Comparison of ENCODE assay signal across 19 cellular contexts in the genomic region with DNA sequence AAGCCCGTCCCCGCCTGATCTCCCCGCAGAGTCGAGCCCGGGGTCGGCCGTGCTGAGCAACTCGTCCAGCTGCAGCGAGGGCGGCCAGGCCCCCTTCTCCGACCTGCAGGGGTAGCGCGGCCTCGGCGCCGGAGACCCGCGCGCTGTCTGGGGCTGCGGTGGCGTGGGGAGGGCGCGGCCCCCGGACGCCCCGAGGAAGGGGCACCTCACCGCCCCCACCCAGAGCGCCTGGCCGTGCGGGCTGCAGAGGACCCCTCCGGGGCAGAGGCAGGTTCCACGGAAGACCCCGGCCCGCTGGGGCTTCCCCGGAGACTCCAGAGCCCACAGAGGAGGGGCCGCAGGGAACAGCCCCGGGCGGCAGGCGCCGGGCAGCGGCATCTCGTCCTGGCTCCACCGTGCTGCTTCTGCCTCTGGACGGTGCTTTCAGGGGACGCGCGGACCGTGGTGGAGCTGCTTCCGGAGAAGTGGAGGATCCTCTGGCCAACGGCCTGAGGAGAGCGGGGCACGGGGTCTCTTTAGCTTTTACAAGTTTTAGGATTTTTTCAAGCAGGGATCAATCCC. TPM values are rescaled to one million over a fixed set of nuclear protein-coding genes. Genes with fewer than 3 reads are reported as not detected.
DNase-seq lines count a peak whose midpoint lies in the region; ATAC-seq and TF ChIP-seq lines count a peak whose summit lies in the region.
"Had no signal": no experiment of that assay in that cellular context is flagged by ENCODE, and none has a peak within 500 bp of the region (broad histone marks: within the 10 kb centered on the region; RNA-seq: fewer than 3 reads in every experiment).

No MANE protein-coding gene starts in this region.

- no peak for TF ChIP-seq EP300 in transverse colon (IDR thresholded peaks at IDR 0.05; ENCODE audit: low read depth)

- intact Hi-C loops in left ventricle myocardium superior (cut with micrococcal nuclease): no loop called here
- intact Hi-C loops in left cardiac atrium (cut with DNase I): no loop called here
- intact Hi-C loops in transverse colon (cut with DNase I; ENCODE audit: low total_unique reads): no loop called here

- H3K4me1 ChIP-seq in transverse colon: no peaks in the 10 kb centered on the region
- H3K4me1 ChIP-seq: BLaER1 treated with 17β-estradiol and CSF1 and Interleukin-3, amounts not matched to agents 10 nM and 100 nM had no signal

- 93% methylated on average over 49 of the region's 52 CpGs; no CpG with 5 or more reads in 1 of the 2 donors for WGBS in transverse colon (ENCODE audit: low coverage in 1 of 2), 2 donors

- TF ChIP-seq POLR2A in transverse colon (IDR thresholded peaks at IDR 0.05): no peak

- no peak overlapping the region for H3K4me3 Mint-ChIP-seq in stimulated activated memory B cell treated with anti-CD40 and anti-IgM and Interleukin-4, amounts not matched to agents 10 μg/mL and 1 μg/mL and 100 μg/mL, for 72 hours
- H3K4me3 Mint-ChIP-seq: B cell; CD4-positive, CD25-positive, alpha-beta regulatory T cell; CD8-positive, alpha-beta memory T cell; H9 had no signal

- peak; percentile 22 for DNase-seq in left ventricle myocardium superior
- DNase-seq in left cardiac atrium: no peak
- peak; percentile 73 for DNase-seq in H7
- DNase-seq in transverse colon: no peak
- no peak for DNase-seq in stimulated activated CD8-positive, alpha-beta memory T cell treated with anti-CD3 and anti-CD28 coated beads, Interleukin-4, amount 100 ng/mL, for 48 hours
- DNase-seq: CD4-positive, CD25-positive, alpha-beta regulatory T cell; CD8-positive, alpha-beta memory T cell; COR-L47; DMS 273 treated with DMSO at 0.1 percent for 48 hours; DMS53; DND-41; EL; GOT3; H9; IMR-90 had no signal

- H3K9me3 Mint-ChIP-seq in stimulated activated memory B cell treated with anti-CD40 and anti-IgM and Interleukin-4, amounts not matched to agents 10 μg/mL and 1 μg/mL and 100 μg/mL, for 72 hours: no peaks in the 10 kb centered on the region
- H3K9me3 Mint-ChIP-seq: CD8-positive, alpha-beta memory T cell; H9 had no signal

- H3K27ac ChIP-seq in transverse colon: no peak overlapping the region
- H3K27ac ChIP-seq: BLaER1 treated with 17β-estradiol and CSF1 and Interleukin-3, amounts not matched to agents 10 nM and 100 nM had no signal

- H3K9me3 ChIP-seq in transverse colon: no peaks in the 10 kb centered on the region
- H3K9me3 ChIP-seq: BLaER1 treated with 17β-estradiol and CSF1 and Interleukin-3, amounts not matched to agents 10 nM and 100 nM had no signal

- no peak overlapping the region for H3K27ac Mint-ChIP-seq in stimulated activated memory B cell treated with anti-CD40 and anti-IgM and Interleukin-4, amounts not matched to agents 10 μg/mL and 1 μg/mL and 100 μg/mL, for 72 hours
- H3K27ac Mint-ChIP-seq: B cell; CD4-positive, CD25-positive, alpha-beta regulatory T cell had no signal

- no peak for TF ChIP-seq CTCF in transverse colon (IDR thresholded peaks at IDR 0.05)

- no peaks in the 10 kb centered on the region for H3K36me3 Mint-ChIP-seq in stimulated activated memory B cell treated with anti-CD40 and anti-IgM and Interleukin-4, amounts not matched to agents 10 μg/mL and 1 μg/mL and 100 μg/mL, for 72 hours

- in situ Hi-C loops in transverse colon (cut with MboI; ENCODE audit: low pct_ligation_motif_present in 1 of 4, low pct_unique_long_range_greater_than_20kb in 1 of 4, low sequenced_read_pairs in 3 of 4): no loop called here

- no peaks in the 10 kb centered on the region for H3K27me3 ChIP-seq in H7 (ENCODE audit: control insufficient read depth, insufficient read depth, low read length)
- no peaks in the 10 kb centered on the region for H3K27me3 ChIP-seq in transverse colon

- no peaks in the 10 kb centered on the region for H3K4me1 Mint-ChIP-seq in stimulated activated memory B cell treated with anti-CD40 and anti-IgM and Interleukin-4, amounts not matched to agents 10 μg/mL and 1 μg/mL and 100 μg/mL, for 72 hours
- H3K4me1 Mint-ChIP-seq: B cell; CD4-positive, CD25-positive, alpha-beta regulatory T cell; CD8-positive, alpha-beta memory T cell had no signal

- ATAC-seq in left ventricle myocardium superior: peak; percentile 11
- ATAC-seq in left cardiac atrium: no peak
- ATAC-seq in stimulated activated memory B cell treated with anti-CD40 and anti-IgM and Interleukin-4, amounts not matched to agents 10 μg/mL and 1 μg/mL and 100 μg/mL, for 72 hours: peak; percentile 69

- no peak overlapping the region for H3K4me3 ChIP-seq in H7 (ENCODE audit: insufficient read depth, low read depth, low read length)
- H3K4me3 ChIP-seq in transverse colon: no peak overlapping the region
- H3K4me3 ChIP-seq: BLaER1 treated with 17β-estradiol and CSF1 and Interleukin-3, amounts not matched to agents 10 nM and 100 nM had no signal

- no peaks in the 10 kb centered on the region for H3K36me3 ChIP-seq in H7 (replicated peaks; ENCODE audit: control insufficient read depth, insufficient read depth, low read length)
- H3K36me3 ChIP-seq in transverse colon: no peaks in the 10 kb centered on the region
- H3K36me3 ChIP-seq: BLaER1 treated with 17β-estradiol and CSF1 and Interleukin-3, amounts not matched to agents 10 nM and 100 nM had no signal

- H3K27me3 Mint-ChIP-seq in stimulated activated memory B cell treated with anti-CD40 and anti-IgM and Interleukin-4, amounts not matched to agents 10 μg/mL and 1 μg/mL and 100 μg/mL, for 72 hours: peaks cover 18% of the 10 kb centered on the region
- H3K27me3 Mint-ChIP-seq: B cell; CD4-positive, CD25-positive, alpha-beta regulatory T cell; CD8-positive, alpha-beta memory T cell had no signal

RNA-seq across cellular contexts. Expression of gene F7, which starts 8.8 kb away (rescaled TPM):
- total RNA-seq in left ventricle myocardium superior: not detected
- total RNA-seq in left cardiac atrium: under 1 TPM; 0.16 to 0.29 TPM
- total RNA-seq in H7 (2014; rRNA removed; shearing (Covaris generic)): 0.28 and 1.5 TPM in 2 replicates
- total RNA-seq in transverse colon: not detected
- total RNA-seq: A172; B cell; CD4-positive, CD25-positive, alpha-beta regulatory T cell had no signal

RNA-seq across cellular contexts. Expression of gene F10, which starts 25.8 kb away (rescaled TPM):
- total RNA-seq in left ventricle myocardium superior: 7.1 TPM
- 10 to 100 TPM; 17.5 to 19.6 TPM for total RNA-seq in left cardiac atrium
- total RNA-seq in H7 (2014; rRNA removed; shearing (Covaris generic)): 1.3 and 2.1 TPM in 2 replicates
- total RNA-seq in transverse colon: 1 to 10 TPM in 3 of 4 donors, under 1 TPM in 1; 0.60 to 4.6 (median 3.4) TPM
- total RNA-seq: B cell; CD4-positive, CD25-positive, alpha-beta regulatory T cell; CD8-positive, alpha-beta memory T cell had no signal

Comparison
In these comparisons a context has a peak if more than half of its experiments do, and no peak if none do; other contexts are left out.
1. ATAC-seq: peak in left ventricle myocardium superior (single experiment) and stimulated activated memory B cell treated with anti-CD40 and anti-IgM and Interleukin-4, amounts not matched to agents 10 μg/mL and 1 μg/mL and 100 μg/mL, for 72 hours (single experiment); none in left cardiac atrium (0 of 2).
2. DNase-seq: peak in left ventricle myocardium superior (single experiment) and H7 (single experiment); none in left cardiac atrium (single experiment), transverse colon (single experiment) and stimulated activated CD8-positive, alpha-beta memory T cell treated with anti-CD3 and anti-CD28 coated beads, Interleukin-4, amount 100 ng/mL, for 48 hours (single experiment).